Comparison of ENCODE assay signal across 8 cellular contexts in the genomic region with DNA sequence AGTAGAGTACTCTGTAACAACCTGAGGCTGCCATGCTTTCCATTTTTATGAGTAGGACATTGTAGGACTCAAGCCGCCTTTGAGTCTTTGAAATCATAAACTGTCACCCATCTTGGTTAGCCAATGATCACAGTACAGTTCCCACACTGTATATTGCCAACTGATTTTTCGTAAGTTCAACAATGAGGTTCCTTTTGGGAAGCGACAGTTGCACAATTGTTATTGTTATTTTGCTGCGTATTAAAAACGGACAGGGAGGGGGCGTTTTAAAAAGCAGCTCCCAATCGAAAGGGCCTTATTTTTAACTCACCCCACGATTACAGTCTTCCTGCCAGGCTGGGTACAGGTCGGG. TPM values are rescaled to one million over a fixed set of nuclear protein-coding genes. Genes with fewer than 3 reads are reported as not detected.
DNase-seq lines count a peak whose midpoint lies in the region; ATAC-seq lines count a peak whose summit lies in the region.

No MANE protein-coding gene starts in this region.

- H3K9me3 ChIP-seq in mucosa of rectum (ENCODE audit: control insufficient read depth in 2 of 2, low read length in 2 of 2) = no peaks in the 10 kb centered on the region

- H3K9ac ChIP-seq in mucosa of rectum (ENCODE audit: low read depth in 1 of 2, low read length in 2 of 2) = peak overlapping the region; percentile 80 to 90

- no peaks in the 10 kb centered on the region for H3K27me3 ChIP-seq in mucosa of rectum (ENCODE audit: control insufficient read depth in 2 of 2, insufficient read depth in 2 of 2, low read length in 2 of 2)

- peaks cover 11 to 20% of the 10 kb centered on the region in 2 donors for H3K4me1 ChIP-seq in mucosa of rectum (ENCODE audit: control insufficient read depth in 2 of 2, insufficient read depth in 2 of 2, low read length in 2 of 2)

- no peaks in the 10 kb centered on the region for H3K36me3 ChIP-seq in mucosa of rectum (ENCODE audit: control insufficient read depth in 2 of 2, insufficient read depth in 2 of 2, low read length in 2 of 2)

- ATAC-seq in GM19452 (IDR thresholded peaks at IDR 0.05; ENCODE audit: unreplicated experiment) (no peak), HG02642 (IDR thresholded peaks at IDR 0.05; ENCODE audit: poor library complexity, unreplicated experiment) (no peak), GM21576 (IDR thresholded peaks at IDR 0.05; ENCODE audit: unreplicated experiment) (no peak)

- H3K4me3 ChIP-seq in mucosa of rectum (ENCODE audit: low read length in 2 of 2) = peak overlapping the region; percentile 72 to 86

- peak overlapping the region; percentile 85 to 95 for H3K27ac ChIP-seq in mucosa of rectum (ENCODE audit: low read depth in 2 of 2, low read length in 2 of 2)

- DNase-seq in GM03348 (ENCODE audit: low spot score) (peak; percentile 7), MV-4-11 (lab: John Stamatoyannopoulos, UW) (peak; percentile 45), dermis microvascular lymphatic vessel endothelial cell (ENCODE audit: low read depth in 2 of 2) (peak; percentile 32 to 48), amniotic stem cell (lab: John Stamatoyannopoulos, UW) (no peak)

RNA-seq across cellular contexts. Expression of a gene that starts 0.6 kb away (rescaled TPM):
- total RNA-seq in dermis microvascular lymphatic vessel endothelial cell = 2.7 TPM in 2 replicates

RNA-seq across cellular contexts. Expression of a gene that starts 59.2 kb away (rescaled TPM):
- total RNA-seq in dermis microvascular lymphatic vessel endothelial cell = 71.8 and 97.4 TPM in 2 replicates
